In the genomic region with DNA sequence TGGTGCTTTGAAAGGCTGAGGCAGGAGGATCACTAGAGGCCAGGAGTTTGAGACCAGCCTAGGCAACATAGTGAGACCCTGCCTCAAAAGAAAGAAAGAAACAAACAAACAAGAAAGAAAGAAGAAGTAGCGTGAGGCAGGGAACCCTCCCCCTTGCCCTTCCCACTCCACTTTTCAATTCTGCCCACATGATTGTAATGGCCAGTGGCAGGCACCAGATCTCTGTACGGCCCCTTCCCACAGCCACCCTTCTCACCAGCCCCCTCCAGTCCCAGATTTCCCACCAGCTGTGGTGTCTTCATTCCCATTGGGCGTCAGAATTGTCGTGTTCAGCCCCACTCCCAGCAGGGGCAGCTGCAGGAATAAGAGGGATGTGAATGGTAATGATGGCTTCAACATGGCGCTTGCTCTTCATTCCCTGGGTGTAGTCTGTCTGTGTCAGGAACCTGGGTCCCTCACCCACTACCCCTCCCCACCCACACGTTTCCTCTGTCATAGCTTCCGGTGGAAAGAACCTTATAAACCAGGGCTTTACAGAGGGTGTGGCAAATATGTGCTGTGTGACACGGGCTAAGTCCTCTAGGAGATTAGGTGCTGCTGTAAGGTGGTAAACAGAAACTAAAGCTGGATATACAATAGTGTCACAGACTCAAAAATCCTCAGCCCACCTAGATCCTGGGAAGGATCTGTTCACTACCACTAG, we compare ENCODE assay signal across 9 cellular contexts. TPM values are rescaled to one million over a fixed set of nuclear protein-coding genes. Genes with fewer than 3 reads are reported as not detected.
DNase-seq lines count a peak whose midpoint lies in the region; ATAC-seq and TF ChIP-seq lines count a peak whose summit lies in the region.
"Had no signal": no experiment of that assay in that cellular context is flagged by ENCODE, and none has a peak within 500 bp of the region (broad histone marks: within the 10 kb centered on the region; RNA-seq: fewer than 3 reads in every experiment).

A gene (minus strand): TSS at position 437 of the 703 bp plus-strand sequence. CDS start 38 bp downstream, at position 399.

- no peaks in the 10 kb centered on the region for H3K4me1 ChIP-seq in upper lobe of right lung

- DNase-seq in CD14-positive monocyte (ENCODE audit: low spot score) (peak; percentile 80), mucosa of gallbladder (ENCODE audit: low spot score) (peak; percentile 21), upper lobe of right lung (no peak), SW 1271 (lab: John Stamatoyannopoulos, UW) (no peak), mesothelial cell of epicardium (ENCODE audit: low spot score in 2 of 2, unreplicated experiment in 2 of 2) (no peak)
- DNase-seq in activated CD8-positive, alpha-beta memory T cell treated with anti-CD3 and anti-CD28 coated beads for 24 hours = peak; percentile 80

- no peaks in the 10 kb centered on the region for H3K27me3 ChIP-seq in upper lobe of right lung

- peaks cover 0 to 2% (median 0%) of the 10 kb centered on the region in 7 donors for H3K9me3 Mint-ChIP-seq in CD14-positive monocyte
- H3K9me3 Mint-ChIP-seq in IgD-negative memory B cell = no peaks in the 10 kb centered on the region
- H3K9me3 Mint-ChIP-seq in mesothelial cell of epicardium = peaks cover 27% of the 10 kb centered on the region

- no peaks in the 10 kb centered on the region for H3K9me3 ChIP-seq in upper lobe of right lung

- intact Hi-C loops in CD14-positive monocyte (cut with micrococcal nuclease) (no loop called here), upper lobe of right lung (cut with DNase I) (no loop called here)

- no peak for TF ChIP-seq CTCF in CD14-positive monocyte (IDR thresholded peaks at IDR 0.05)
- no peak for TF ChIP-seq CTCF in upper lobe of right lung (IDR thresholded peaks at IDR 0.05)
- no peak for TF ChIP-seq CTCF in mesothelial cell of epicardium (IDR thresholded peaks at IDR 0.05; ENCODE audit: unreplicated experiment)

- peak within 1 kb of the TSS; percentile 26 for H3K4me3 ChIP-seq in upper lobe of right lung

- H3K36me3 Mint-ChIP-seq in CD14-positive monocyte = peaks cover 0 to 14% of the 10 kb centered on the region in 2 donors
- peaks cover 8% of the 10 kb centered on the region for H3K36me3 Mint-ChIP-seq in IgD-negative memory B cell
- H3K36me3 Mint-ChIP-seq in mesothelial cell of epicardium = no peaks in the 10 kb centered on the region

- H3K27ac Mint-ChIP-seq in CD14-positive monocyte (peak within 1 kb of the TSS; percentile 93 to 98 (median 96)), IgD-negative memory B cell (peak within 1 kb of the TSS; percentile 99 to 100 (median 99)), mesothelial cell of epicardium (no peak within 1 kb of the TSS)

- peak within 1 kb of the TSS; percentile 42 for H3K27ac ChIP-seq in upper lobe of right lung
- H3K27ac ChIP-seq: C4-2B had no signal

- H3K27me3 Mint-ChIP-seq in CD14-positive monocyte (ENCODE audit: low read depth in 3 of 3) (peaks cover 0 to 5% (median 0%) of the 10 kb centered on the region in 3 donors), IgD-negative memory B cell (peaks cover 7% of the 10 kb centered on the region), mesothelial cell of epicardium (ENCODE audit: low read depth) (no peaks in the 10 kb centered on the region)

- no peaks in the 10 kb centered on the region for H3K36me3 ChIP-seq in upper lobe of right lung

- H3K4me3 Mint-ChIP-seq in CD14-positive monocyte = peak within 1 kb of the TSS; percentile 79 to 88
- peak within 1 kb of the TSS; percentile 92 to 98 (median 96) for H3K4me3 Mint-ChIP-seq in IgD-negative memory B cell
- no peak within 1 kb of the TSS for H3K4me3 Mint-ChIP-seq in mesothelial cell of epicardium

- H3K4me1 Mint-ChIP-seq in CD14-positive monocyte (peaks cover 56% of the 10 kb centered on the region), IgD-negative memory B cell (peaks cover 12 to 30% (median 24%) of the 10 kb centered on the region in 3 donors), mesothelial cell of epicardium (peaks cover 14% of the 10 kb centered on the region)

- ATAC-seq in GM19468 (IDR thresholded peaks at IDR 0.05; ENCODE audit: extremely low read depth, unreplicated experiment) (peak; percentile 61), upper lobe of right lung (peak; percentile 82)

RNA-seq across cellular contexts. Expression of the gene that starts here (rescaled TPM):
- 10 to 100 TPM; 48.3 to 94.5 TPM for polyA plus RNA-seq in CD14-positive monocyte
- 754 TPM for polyA plus RNA-seq in IgD-negative memory B cell
- total RNA-seq in mucosa of gallbladder = 8.9 TPM
- total RNA-seq in upper lobe of right lung = 20.8 TPM
- 0.25 TPM in 1 of 3 replicates, not detected in the others for total RNA-seq in mesothelial cell of epicardium

Comparison
In these comparisons a context has a peak if more than half of its experiments do, and no peak if none do; other contexts are left out.
1. DNase-seq: peak in CD14-positive monocyte (single experiment), activated CD8-positive, alpha-beta memory T cell treated with anti-CD3 and anti-CD28 coated beads for 24 hours (single experiment) and mucosa of gallbladder (single experiment); none in upper lobe of right lung (single experiment), SW 1271 (0 of 2) and mesothelial cell of epicardium (0 of 2).